19 cellular contexts compared by ENCODE assay signal in genomic region chr21:26070121-26070520, GRCh38.
A peak's percentile ranks its signal among the peaks of the same experiment; 100 is the strongest.
DNase-seq lines count a peak whose midpoint lies in the region; ATAC-seq, FAIRE-seq and TF ChIP-seq lines count a peak whose summit lies in the region.
"Had no signal": no experiment of that assay in that cellular context is flagged by ENCODE, and none has a peak within 500 bp of the region (broad histone marks: within the 10 kb centered on the region; RNA-seq: fewer than 3 reads in every experiment).

No MANE protein-coding gene starts in this region.

- CTCF ChIA-PET in activated CD4-positive, alpha-beta memory T cell treated with anti-CD3 and anti-CD28 coated beads for 36 hours (lab: Charles Lee) = no interaction called here
- CTCF ChIA-PET in activated CD4-positive, alpha-beta memory T cell treated with anti-CD3 and anti-CD28 coated beads, Interleukin-2, amount 10 ng/mL, durations not matched to agents 7 days and 5 days (lab: Charles Lee) = no interaction called here

- peak overlapping the region; percentile 56 for H3K4me3 Mint-ChIP-seq in activated CD4-positive, alpha-beta memory T cell treated with anti-CD3 and anti-CD28 coated beads for 36 hours
- no peak overlapping the region for H3K4me3 Mint-ChIP-seq in activated CD4-positive, alpha-beta memory T cell treated with anti-CD3 and anti-CD28 coated beads, Interleukin-2, amount 10 ng/mL, durations not matched to agents 7 days and 5 days
- peak overlapping the region; percentile 88 for H3K4me3 Mint-ChIP-seq in activated T-helper 17 cell treated with anti-CD3 and anti-CD28 coated beads, Interleukin-2, amount 50 U/mL, for 72 hours
- H3K4me3 Mint-ChIP-seq in nephron = no peak overlapping the region

- H3K36me3 Mint-ChIP-seq in activated CD4-positive, alpha-beta memory T cell treated with anti-CD3 and anti-CD28 coated beads for 36 hours = no peaks in the 10 kb centered on the region
- no peaks in the 10 kb centered on the region for H3K36me3 Mint-ChIP-seq in activated CD4-positive, alpha-beta memory T cell treated with anti-CD3 and anti-CD28 coated beads, Interleukin-2, amount 10 ng/mL, durations not matched to agents 7 days and 5 days (ENCODE audit: low read depth)
- no peaks in the 10 kb centered on the region for H3K36me3 Mint-ChIP-seq in activated T-helper 17 cell treated with anti-CD3 and anti-CD28 coated beads, Interleukin-2, amount 50 U/mL, for 72 hours (ENCODE audit: low read depth)
- peaks cover 3% of the 10 kb centered on the region for H3K36me3 Mint-ChIP-seq in nephron (ENCODE audit: low read depth)

- ATAC-seq in activated T-helper 17 cell treated with anti-CD3 and anti-CD28 coated beads, Interleukin-2, amount 50 U/mL, for 72 hours (replicated peaks) = no peak

- no peak for DNase-seq in activated CD4-positive, alpha-beta memory T cell treated with anti-CD3 and anti-CD28 coated beads for 36 hours
- no peak for DNase-seq in activated CD4-positive, alpha-beta memory T cell treated with anti-CD3 and anti-CD28 coated beads, Interleukin-2, amount 10 ng/mL, durations not matched to agents 7 days and 5 days
- DNase-seq in GM12892 (ENCODE audit: insufficient read length) = no peak
- no peak for DNase-seq in NCI-H2107 treated with DMSO at 0.1 percent for 48 hours (lab: John Stamatoyannopoulos, UW; ENCODE audit: unreplicated experiment)
- no peak for DNase-seq in coronary artery (ENCODE audit: low spot score)
- no peak for DNase-seq in substantia nigra (lab: John Stamatoyannopoulos, UW)
- DNase-seq: activated gamma-delta T cell treated with Interleukin-2 at 50 U/mL for 16 hours, dorsolateral prefrontal cortex, esophagus squamous epithelium, islet precursor cell, NCI-H1436 treated with DMSO at 0.1 percent for 48 hours, SIG-M5, stomach had no signal

- peak; percentile 72 for FAIRE-seq in GM12892 (lab: Jason Lieb, UNC)
- FAIRE-seq: D721Med, G401.6, HTR-8/SVneo, urothelium cell line had no signal

- intact Hi-C loops in activated CD4-positive, alpha-beta memory T cell treated with anti-CD3 and anti-CD28 coated beads for 36 hours (cut with micrococcal nuclease) = loop anchor here (2.0 to 10.0 kb wide), 2 partner anchors 99 to 465 kb away; partner anchors contain the start of gene MRPL39

- POLR2A ChIA-PET in activated CD4-positive, alpha-beta memory T cell treated with anti-CD3 and anti-CD28 coated beads for 36 hours (lab: Charles Lee) = no interaction called here
- POLR2A ChIA-PET in activated CD4-positive, alpha-beta memory T cell treated with anti-CD3 and anti-CD28 coated beads, Interleukin-2, amount 10 ng/mL, durations not matched to agents 7 days and 5 days (lab: Charles Lee) = interaction anchor here (0.6 to 1.4 kb wide), 2 partner anchors 8 to 99 kb away, joined by 3 to 4 read pairs; no protein-coding TSS in a partner anchor

- peaks cover 46% of the 10 kb centered on the region for H3K4me1 Mint-ChIP-seq in activated CD4-positive, alpha-beta memory T cell treated with anti-CD3 and anti-CD28 coated beads for 36 hours (ENCODE audit: low read depth)
- peaks cover 32% of the 10 kb centered on the region for H3K4me1 Mint-ChIP-seq in activated CD4-positive, alpha-beta memory T cell treated with anti-CD3 and anti-CD28 coated beads, Interleukin-2, amount 10 ng/mL, durations not matched to agents 7 days and 5 days
- H3K4me1 Mint-ChIP-seq in activated T-helper 17 cell treated with anti-CD3 and anti-CD28 coated beads, Interleukin-2, amount 50 U/mL, for 72 hours = peaks cover 23% of the 10 kb centered on the region
- peaks cover 61% of the 10 kb centered on the region for H3K4me1 Mint-ChIP-seq in nephron

- H3K27ac ChIP-seq in coronary artery (no peak overlapping the region), substantia nigra (ENCODE audit: low read depth, low read length, poor library complexity, severe bottlenecking) (no peak overlapping the region)
- H3K27ac ChIP-seq: esophagus squamous epithelium, stomach had no signal

- H3K9me3 Mint-ChIP-seq in activated CD4-positive, alpha-beta memory T cell treated with anti-CD3 and anti-CD28 coated beads for 36 hours = no peaks in the 10 kb centered on the region
- no peaks in the 10 kb centered on the region for H3K9me3 Mint-ChIP-seq in activated CD4-positive, alpha-beta memory T cell treated with anti-CD3 and anti-CD28 coated beads, Interleukin-2, amount 10 ng/mL, durations not matched to agents 7 days and 5 days
- H3K9me3 Mint-ChIP-seq in activated T-helper 17 cell treated with anti-CD3 and anti-CD28 coated beads, Interleukin-2, amount 50 U/mL, for 72 hours = no peaks in the 10 kb centered on the region
- H3K9me3 Mint-ChIP-seq in nephron = no peaks in the 10 kb centered on the region

- TF ChIP-seq POLR2A in GM12892 (IDR thresholded peaks at IDR 0.05; ENCODE audit: low read depth, low read length) = no peak

- H3K4me3 ChIP-seq in coronary artery = no peak overlapping the region
- H3K4me3 ChIP-seq: stomach had no signal

- TF ChIP-seq CTCF in nephron (IDR thresholded peaks at IDR 0.05; ENCODE audit: unreplicated experiment in 3 of 3) (no peak), coronary artery (IDR thresholded peaks at IDR 0.05) (no peak)

- no peaks in the 10 kb centered on the region for H3K27me3 Mint-ChIP-seq in activated CD4-positive, alpha-beta memory T cell treated with anti-CD3 and anti-CD28 coated beads for 36 hours
- no peaks in the 10 kb centered on the region for H3K27me3 Mint-ChIP-seq in activated CD4-positive, alpha-beta memory T cell treated with anti-CD3 and anti-CD28 coated beads, Interleukin-2, amount 10 ng/mL, durations not matched to agents 7 days and 5 days
- H3K27me3 Mint-ChIP-seq in activated T-helper 17 cell treated with anti-CD3 and anti-CD28 coated beads, Interleukin-2, amount 50 U/mL, for 72 hours = no peaks in the 10 kb centered on the region
- H3K27me3 Mint-ChIP-seq in nephron (ENCODE audit: low read depth) = no peaks in the 10 kb centered on the region

- no peak overlapping the region for H3K27ac Mint-ChIP-seq in activated CD4-positive, alpha-beta memory T cell treated with anti-CD3 and anti-CD28 coated beads for 36 hours
- no peak overlapping the region for H3K27ac Mint-ChIP-seq in activated CD4-positive, alpha-beta memory T cell treated with anti-CD3 and anti-CD28 coated beads, Interleukin-2, amount 10 ng/mL, durations not matched to agents 7 days and 5 days
- peak overlapping the region; percentile 93 for H3K27ac Mint-ChIP-seq in activated T-helper 17 cell treated with anti-CD3 and anti-CD28 coated beads, Interleukin-2, amount 50 U/mL, for 72 hours
- H3K27ac Mint-ChIP-seq in nephron = peak overlapping the region; percentile 3 to 18 (median 4)

Comparison
In these comparisons a context has a peak if more than half of its experiments do, and no peak if none do; other contexts are left out.
1. H3K4me3 Mint-ChIP-seq: peak in activated CD4-positive, alpha-beta memory T cell treated with anti-CD3 and anti-CD28 coated beads for 36 hours (single experiment) and activated T-helper 17 cell treated with anti-CD3 and anti-CD28 coated beads, Interleukin-2, amount 50 U/mL, for 72 hours (single experiment); none in activated CD4-positive, alpha-beta memory T cell treated with anti-CD3 and anti-CD28 coated beads, Interleukin-2, amount 10 ng/mL, durations not matched to agents 7 days and 5 days (single experiment) and nephron (0 of 3).
2. H3K27ac Mint-ChIP-seq: peak in activated T-helper 17 cell treated with anti-CD3 and anti-CD28 coated beads, Interleukin-2, amount 50 U/mL, for 72 hours (single experiment) and nephron (3 of 3); none in activated CD4-positive, alpha-beta memory T cell treated with anti-CD3 and anti-CD28 coated beads for 36 hours (single experiment) and activated CD4-positive, alpha-beta memory T cell treated with anti-CD3 and anti-CD28 coated beads, Interleukin-2, amount 10 ng/mL, durations not matched to agents 7 days and 5 days (single experiment).